ENCODE assay signal across 11 cellular contexts in genomic region chr10:92124524-92125168, GRCh38.
DNase-seq lines count a peak whose midpoint lies in the region; ATAC-seq, FAIRE-seq and TF ChIP-seq lines count a peak whose summit lies in the region.
"Had no signal": no experiment of that assay in that cellular context is flagged by ENCODE, and none has a peak within 500 bp of the region (broad histone marks: within the 10 kb centered on the region; RNA-seq: fewer than 3 reads in every experiment).

No MANE protein-coding gene starts in this region.

- H3K4me3 Mint-ChIP-seq in nephron, result no peak overlapping the region
- H3K4me3 Mint-ChIP-seq in activated naive CD8-positive, alpha-beta T cell treated with anti-CD3 and anti-CD28 coated beads for 36 hours, result no peak overlapping the region
- H3K4me3 Mint-ChIP-seq: activated CD8-positive, alpha-beta T cell treated with anti-CD3 and anti-CD28 coated beads for 36 hours had no signal

- peak overlapping the region; percentile 1 to 82 (median 81) for H3K27ac Mint-ChIP-seq in nephron
- H3K27ac Mint-ChIP-seq in activated naive CD8-positive, alpha-beta T cell treated with anti-CD3 and anti-CD28 coated beads for 36 hours, result no peak overlapping the region
- H3K27ac Mint-ChIP-seq: activated CD8-positive, alpha-beta T cell treated with anti-CD3 and anti-CD28 coated beads for 36 hours had no signal

- DNase-seq in AG10803 (ENCODE audit: low read depth), result peak; percentile 63
- peak; percentile 52 for DNase-seq in RCC 7860 (ENCODE audit: low spot score)
- DNase-seq in fibroblast of peridontal ligament (ENCODE audit: extremely low read depth), result peak; percentile 84
- no peak for DNase-seq in GM13976 (ENCODE audit: low spot score)
- DNase-seq in activated naive CD8-positive, alpha-beta T cell treated with anti-CD3 and anti-CD28 coated beads for 36 hours, result no peak
- no peak for DNase-seq in activated CD4-positive, CD25-positive, alpha-beta regulatory T cell treated with anti-CD3 and anti-CD28 coated beads, Interleukin-2, amount 50 U/mL, for 72 hours
- DNase-seq: activated CD8-positive, alpha-beta T cell treated with anti-CD3 and anti-CD28 coated beads for 36 hours; NCI-H526 treated with DMSO at 0.1 percent for 48 hours; posterior cingulate gyrus had no signal

- H3K36me3 Mint-ChIP-seq in nephron (ENCODE audit: low read depth), result no peaks in the 10 kb centered on the region
- peaks cover 3% of the 10 kb centered on the region for H3K36me3 Mint-ChIP-seq in activated naive CD8-positive, alpha-beta T cell treated with anti-CD3 and anti-CD28 coated beads for 36 hours

- H3K4me3 ChIP-seq in AG10803 (ENCODE audit: low read length), result no peak overlapping the region

- in situ Hi-C loops in GM13976 (cut with MboI; ENCODE audit: low sequenced_read_pairs, unreplicated experiment), result no loop called here

- no peaks in the 10 kb centered on the region for H3K9me3 Mint-ChIP-seq in nephron
- H3K9me3 Mint-ChIP-seq in activated naive CD8-positive, alpha-beta T cell treated with anti-CD3 and anti-CD28 coated beads for 36 hours, result no peaks in the 10 kb centered on the region

- TF ChIP-seq CTCF in AG10803 (conservative IDR thresholded peaks at IDR 0.05; ENCODE audit: low read length), result no peak
- no peak for TF ChIP-seq CTCF in nephron (IDR thresholded peaks at IDR 0.05; ENCODE audit: unreplicated experiment in 3 of 3)
- TF ChIP-seq CTCF in GM13976 (IDR thresholded peaks at IDR 0.05; ENCODE audit: borderline replicate concordance, control extremely low read depth, extremely low read depth, insufficient read depth, missing control alignments), result no peak

- H3K27me3 Mint-ChIP-seq in nephron (ENCODE audit: low read depth), result no peaks in the 10 kb centered on the region
- no peaks in the 10 kb centered on the region for H3K27me3 Mint-ChIP-seq in activated naive CD8-positive, alpha-beta T cell treated with anti-CD3 and anti-CD28 coated beads for 36 hours
- H3K27me3 Mint-ChIP-seq: activated CD8-positive, alpha-beta T cell treated with anti-CD3 and anti-CD28 coated beads for 36 hours had no signal

- FAIRE-seq in RCC 7860 (lab: Jason Lieb, UNC), result peak; percentile 81

- ATAC-seq in HG03045 (IDR thresholded peaks at IDR 0.05; ENCODE audit: unreplicated experiment), result no peak
- ATAC-seq: activated CD8-positive, alpha-beta T cell treated with anti-CD3 and anti-CD28 coated beads for 36 hours had no signal

- peaks cover 14% of the 10 kb centered on the region for H3K4me1 Mint-ChIP-seq in nephron
- H3K4me1 Mint-ChIP-seq in activated naive CD8-positive, alpha-beta T cell treated with anti-CD3 and anti-CD28 coated beads for 36 hours, result no peaks in the 10 kb centered on the region

Comparison
In these comparisons a context has a peak if more than half of its experiments do, and no peak if none do; other contexts are left out.
1. DNase-seq: peak in AG10803 (single experiment), RCC 7860 (single experiment) and fibroblast of peridontal ligament (single experiment); none in GM13976 (single experiment), activated naive CD8-positive, alpha-beta T cell treated with anti-CD3 and anti-CD28 coated beads for 36 hours (single experiment) and activated CD4-positive, CD25-positive, alpha-beta regulatory T cell treated with anti-CD3 and anti-CD28 coated beads, Interleukin-2, amount 50 U/mL, for 72 hours (single experiment).